29 cellular contexts compared by ENCODE assay signal in the genomic region with DNA sequence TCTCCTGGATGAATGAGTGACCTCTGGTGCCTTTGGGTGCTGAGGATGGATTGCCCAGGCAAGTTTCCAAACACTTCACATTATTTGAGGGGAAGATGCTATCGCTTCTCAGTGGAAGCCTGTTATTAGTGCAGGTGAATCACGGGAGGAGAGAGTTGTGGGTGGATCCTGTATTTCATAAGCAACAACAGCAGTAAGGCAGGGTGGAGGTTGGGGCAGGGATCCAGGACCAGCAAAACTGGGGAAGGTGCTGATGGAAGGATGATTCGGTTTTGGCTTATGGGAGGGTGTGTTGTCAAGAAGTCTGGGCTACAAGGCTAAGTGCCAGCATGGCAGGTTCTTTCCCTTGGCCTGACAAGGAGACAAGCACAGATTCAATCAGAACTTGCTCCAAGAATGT. TPM values are rescaled to one million over a fixed set of nuclear protein-coding genes. Genes with fewer than 3 reads are reported as not detected.
DNase-seq lines count a peak whose midpoint lies in the region; ATAC-seq, FAIRE-seq and TF ChIP-seq lines count a peak whose summit lies in the region.
"Had no signal": no experiment of that assay in that cellular context is flagged by ENCODE, and none has a peak within 500 bp of the region (broad histone marks: within the 10 kb centered on the region; RNA-seq: fewer than 3 reads in every experiment).

No MANE protein-coding gene starts in this region.

- no peaks in the 10 kb centered on the region; the same call in 1 of the 2 replicates for H3K23me2 ChIP-seq in H1 (ENCODE audit: low read depth, low read length)

- no peaks in the 10 kb centered on the region for H3K79me2 ChIP-seq in H1 (ENCODE audit: control insufficient read depth in 1 of 2, insufficient read depth in 2 of 2, low read length in 2 of 2)
- no peaks in the 10 kb centered on the region for H3K79me2 ChIP-seq in keratinocyte (ENCODE audit: control insufficient read depth, insufficient read depth, low read length)

- TF ChIP-seq RAD21 in H1 (IDR thresholded peaks at IDR 0.05 in 1 of 2, conservative IDR thresholded peaks at IDR 0.05 in 1 of 2; ENCODE audit: low read depth in 2 of 2, low read length in 2 of 2): no peak

- H4K20me1 ChIP-seq in H1 (replicated peaks in 1 of 2; ENCODE audit: control insufficient read depth in 1 of 2, insufficient read depth in 2 of 2, low read length in 2 of 2) (no peaks in the 10 kb centered on the region), keratinocyte (ENCODE audit: control insufficient read depth, extremely low read depth, insufficient read depth, low read length) (no peaks in the 10 kb centered on the region)
- H4K20me1 ChIP-seq: BLaER1 had no signal

- no peak overlapping the region for H3K56ac ChIP-seq in H1 (replicated peaks; ENCODE audit: insufficient read length, low read depth, low read length)

- H2BK120ac ChIP-seq in H1 (replicated peaks; ENCODE audit: low read depth, low read length): no peak overlapping the region

- FAIRE-seq in bronchial epithelial cell (lab: Jason Lieb, UNC): peak; percentile 68
- FAIRE-seq in H1 (lab: Jason Lieb, UNC): no peak
- FAIRE-seq in keratinocyte (lab: Jason Lieb, UNC): peak; percentile 36
- FAIRE-seq: A204.1, GM12878, GM12892, GM19239 had no signal

- H3K14ac ChIP-seq in H1 (ENCODE audit: insufficient read length): no peak overlapping the region

- H3K4me1 ChIP-seq in H1 (replicated peaks in 1 of 4; ENCODE audit: control insufficient read depth in 3 of 4, insufficient read depth in 4 of 4, low read length in 3 of 4): no peaks in the 10 kb centered on the region
- peaks cover 4% of the 10 kb centered on the region for H3K4me1 ChIP-seq in keratinocyte (ENCODE audit: control insufficient read depth, extremely low read depth, insufficient read depth, low read length)
- H3K4me1 ChIP-seq: BE2C, BLaER1 had no signal

- H2BK15ac ChIP-seq in H1 (ENCODE audit: low read length): 0 out of 2 replicates have a peak overlapping the region, but pooled peaks have one; percentile 11

- no peak overlapping the region for H4K8ac ChIP-seq in H1 (ENCODE audit: extremely low read depth, insufficient read depth, low read length)

- WGBS in H1 (ENCODE audit: extremely low coverage in 1 of 2, insufficient coverage in 1 of 2, insufficient read length in 1 of 2, insufficient replicate concordance in 2 of 2, low coverage in 1 of 2, low lambda C conversion rate in 2 of 2, missing lambda C conversion rate in 1 of 2), 2 experiments: 87% methylated on average over 2 of the region's 3 CpGs; no CpG with 5 or more reads in 1 of the 2 experiments

- no peak overlapping the region for H3K4ac ChIP-seq in H1 (replicated peaks; ENCODE audit: insufficient read length, low read depth, low read length)

- no peak overlapping the region for H4K91ac ChIP-seq in H1 (replicated peaks; ENCODE audit: insufficient read length, low read length)

- TF ChIP-seq POLR2A in H1 (IDR thresholded peaks at IDR 0.05; ENCODE audit: control extremely low read depth in 1 of 2, low read depth in 2 of 2, low read length in 2 of 2): no peak

- peak; percentile 57 for DNase-seq in bronchial epithelial cell (ENCODE audit: low read depth)
- DNase-seq in H1 (ENCODE audit: low read depth in 1 of 2, low spot score in 2 of 2): no peak
- no peak for DNase-seq in keratinocyte (ENCODE audit: low read depth, low spot score)
- DNase-seq: 8988T; ACHN; BE2C; C1 segment of cervical spinal cord; CD4-positive, alpha-beta memory T cell; CD4-positive, CD25-positive, alpha-beta regulatory T cell; CD8-positive, alpha-beta memory T cell; COR-L47; DMS 273 treated with DMSO at 0.1 percent for 48 hours; DMS153; DMS53; DMS79; DND-41; EL; GDM1 had no signal

- H3K23ac ChIP-seq in H1 (ENCODE audit: insufficient read length): no peak overlapping the region

- H2BK12ac ChIP-seq in H1 (ENCODE audit: low read depth, low read length): no peak overlapping the region

- ATAC-seq in esophagus mucosa: peak; percentile 51
- ATAC-seq in HG03354 (IDR thresholded peaks at IDR 0.05; ENCODE audit: poor library complexity, severe bottlenecking, unreplicated experiment): no peak
- no peak for ATAC-seq in GM18909 (IDR thresholded peaks at IDR 0.05; ENCODE audit: poor library complexity, unreplicated experiment)
- ATAC-seq in GM19023 (IDR thresholded peaks at IDR 0.05; ENCODE audit: unreplicated experiment): no peak
- ATAC-seq in GM18498 (IDR thresholded peaks at IDR 0.05; ENCODE audit: unreplicated experiment): no peak
- ATAC-seq: GM12878 had no signal

- H3K9me1 ChIP-seq in keratinocyte (ENCODE audit: control insufficient read depth, extremely low read depth, insufficient read depth, low read length): no peaks in the 10 kb centered on the region

- dilution Hi-C loops in keratinocyte (cut with MboI; ENCODE audit: extremely low pct_ligation_motif_present, low sequenced_read_pairs): no loop called here

- POLR2A ChIA-PET in H1 (lab: Charles Lee; ENCODE audit: partially characterized antibody): no interaction called here

- H3K9ac ChIP-seq in H1 (replicated peaks in 1 of 4; ENCODE audit: extremely low read depth in 1 of 4, low read depth in 3 of 4, low read length in 3 of 4): no peak overlapping the region
- H3K9ac ChIP-seq in keratinocyte (ENCODE audit: control insufficient read depth, extremely low read depth, insufficient read depth, low read length): no peak overlapping the region
- H3K9ac ChIP-seq: BLaER1 had no signal

- H4K5ac ChIP-seq in H1 (ENCODE audit: insufficient read length, low read depth, low read length): no peak overlapping the region

- no peak overlapping the region for H3K18ac ChIP-seq in H1 (ENCODE audit: extremely low read depth, low read length)

- H2BK20ac ChIP-seq in H1 (ENCODE audit: low read length): no peak overlapping the region

- H3K36me3 ChIP-seq in bronchial epithelial cell (ENCODE audit: control insufficient read depth, insufficient read depth, low read length) (no peaks in the 10 kb centered on the region), H1 (ENCODE audit: control insufficient read depth in 2 of 4, insufficient read depth in 4 of 4, low read length in 3 of 4) (no peaks in the 10 kb centered on the region), keratinocyte (ENCODE audit: control insufficient read depth in 2 of 2, extremely low read depth in 1 of 2, insufficient read depth in 2 of 2, low read length in 2 of 2) (no peaks in the 10 kb centered on the region)
- H3K36me3 ChIP-seq: BE2C, BLaER1 had no signal

- H2AFZ ChIP-seq in H1 (ENCODE audit: low read length) (no peak overlapping the region), keratinocyte (ENCODE audit: control insufficient read depth, low read length) (peak overlapping the region; percentile 20)

- no peaks in the 10 kb centered on the region for H3K9me3 ChIP-seq in H1 (ENCODE audit: insufficient read depth in 2 of 2, low read depth in 1 of 2, low read length in 1 of 2)
- H3K9me3 ChIP-seq in keratinocyte (ENCODE audit: control insufficient read depth, low read depth, low read length): no peaks in the 10 kb centered on the region
- H3K9me3 ChIP-seq: BE2C, BLaER1 had no signal

- H3K79me1 ChIP-seq in H1 (ENCODE audit: low read depth, low read length): no peaks in the 10 kb centered on the region

- no peak overlapping the region for H3K4me3 ChIP-seq in bronchial epithelial cell (ENCODE audit: low read depth, low read length)
- H3K4me3 ChIP-seq in H1 (ENCODE audit: extremely low read depth in 1 of 4, insufficient read depth in 2 of 4, low read depth in 3 of 4, low read length in 4 of 4): no peak overlapping the region
- no peak overlapping the region for H3K4me3 ChIP-seq in keratinocyte (ENCODE audit: control insufficient read depth in 2 of 3, extremely low read depth in 1 of 3, insufficient read depth in 2 of 3, low read depth in 1 of 3, low read length in 3 of 3)
- H3K4me3 ChIP-seq: BLaER1, GM12878 had no signal

- no peak for TF ChIP-seq EP300 in H1 (IDR thresholded peaks at IDR 0.05; ENCODE audit: borderline replicate concordance in 1 of 2, low read depth in 2 of 2, low read length in 2 of 2)

- H2AK5ac ChIP-seq in H1 (ENCODE audit: low read depth, low read length): no peak overlapping the region

- no peaks in the 10 kb centered on the region for H3K27me3 ChIP-seq in bronchial epithelial cell (ENCODE audit: control insufficient read depth, insufficient read depth, low read length)
- H3K27me3 ChIP-seq in H1 (replicated peaks in 1 of 4; ENCODE audit: control insufficient read depth in 3 of 4, extremely low read depth in 1 of 4, insufficient read depth in 3 of 4, low read length in 3 of 4): no peaks in the 10 kb centered on the region; a peak in 1 of 7 replicates
- no peaks in the 10 kb centered on the region for H3K27me3 ChIP-seq in keratinocyte (ENCODE audit: control insufficient read depth, extremely low read depth, insufficient read depth, low read length)
- H3K27me3 ChIP-seq: BE2C, BLaER1 had no signal

- H3K27ac ChIP-seq in H1 (ENCODE audit: low read depth, low read length): no peak overlapping the region
- H3K27ac ChIP-seq in keratinocyte (ENCODE audit: control insufficient read depth, insufficient read depth, low read length): no peak overlapping the region
- H3K27ac ChIP-seq: BLaER1 had no signal

- CTCF ChIA-PET in H1 (lab: Charles Lee; ENCODE audit: partially characterized antibody): interaction anchor here (1.1 kb wide), 1 partner anchor 24 kb away, joined by 3 read pairs; no protein-coding TSS in a partner anchor

- H2BK5ac ChIP-seq in H1 (ENCODE audit: low read depth, low read length): no peak overlapping the region

- TF ChIP-seq CTCF in bronchial epithelial cell (IDR thresholded peaks at IDR 0.05; ENCODE audit: insufficient read depth, low read length, severe bottlenecking) (no peak), H1 (IDR thresholded peaks at IDR 0.05; ENCODE audit: control extremely low read depth in 1 of 3, insufficient read depth in 1 of 3, low read depth in 1 of 3, low read length in 3 of 3) (no peak), keratinocyte (optimal IDR thresholded peaks at IDR 0.05 in 1 of 3, IDR thresholded peaks at IDR 0.05 in 1 of 3, conservative IDR thresholded peaks at IDR 0.05 in 1 of 3; ENCODE audit: extremely low read depth in 1 of 3, insufficient read depth in 2 of 3, low read length in 3 of 3) (no peak)

- H3K4me2 ChIP-seq in H1 (ENCODE audit: insufficient read depth in 1 of 2, low read depth in 2 of 2, low read length in 2 of 2) (no peak overlapping the region), keratinocyte (ENCODE audit: control insufficient read depth, extremely low read depth, insufficient read depth, low read depth, low read length) (no peak overlapping the region)
- H3K4me2 ChIP-seq: BLaER1 had no signal

RNA-seq across cellular contexts. Expression of gene SETBP1, which starts 37.7 kb away (rescaled TPM):
- total RNA-seq in bronchial epithelial cell (1.3 and 1.8 TPM in 2 replicates), esophagus mucosa (8.5 TPM)
- 4.6 and 6.5 TPM in 2 replicates for total RNA-seq in H1 (2021; fragmentation: NEBNext Ultra II Directional; extraction: Animal tissue kit (Norgen Biotek cat#: 25700))
- polyA plus RNA-seq in H1 (2011; rRNA removed) (1.8 and 2.0 TPM in 2 replicates), keratinocyte (2.1 to 7.3 TPM (median 3.3 TPM) in 3 replicates)
- 1.7 TPM for polyA plus RNA-seq in H1 (2011; cell fraction: cytosol; rRNA removed)
- 5.8 TPM for polyA plus RNA-seq in H1 (2011; cell fraction: nucleus; rRNA removed)
- 1.6 to 2.1 TPM (median 1.8 TPM) in 4 replicates for polyA plus RNA-seq in H1 (2012, experiment 1 of 2)
- polyA plus RNA-seq in H1 (2012, experiment 2 of 2): 0.30 TPM
- 1.2 TPM for polyA plus RNA-seq in H1 (2013, experiment 1 of 2)
- 1.3 TPM for polyA plus RNA-seq in H1 (2013, experiment 2 of 2)
- polyA minus RNA-seq in H1 (2011; rRNA and poly(A)+ RNA removed): 8.7 and 8.9 TPM in 2 replicates
- 3.9 TPM for polyA minus RNA-seq in H1 (2011; cell fraction: cytosol; rRNA and poly(A)+ RNA removed)
- 29.7 TPM for polyA minus RNA-seq in H1 (2011; cell fraction: nucleus; rRNA and poly(A)+ RNA removed)
- 2.4 TPM for polyA plus RNA-seq in keratinocyte (2011; ENCODE audit: low read depth)
- 1.7 and 2.6 TPM in 2 replicates for polyA plus RNA-seq in keratinocyte (2011; cell fraction: cytosol; rRNA removed)
- polyA plus RNA-seq in keratinocyte (2011; cell fraction: nucleus; rRNA removed): 5.8 and 6.5 TPM in 2 replicates
- 1.7 and 4.4 TPM in 2 replicates for polyA plus RNA-seq in keratinocyte (2012; ENCODE audit: low replicate concordance)
- 5.2 to 11.3 TPM (median 11.2 TPM) in 3 replicates for polyA minus RNA-seq in keratinocyte
- polyA minus RNA-seq in keratinocyte (2011; cell fraction: cytosol; rRNA and poly(A)+ RNA removed): 2.9 TPM
- polyA minus RNA-seq in keratinocyte (2011; cell fraction: nucleus; rRNA and poly(A)+ RNA removed): 9.7 and 20.0 TPM in 2 replicates
- total RNA-seq: G401 had no signal
